Comparison of ENCODE assay signal across 30 cellular contexts in genomic region chr6:98644063-98644462, GRCh38.
"Had no signal": no experiment of that assay in that cellular context is flagged by ENCODE, and none has a peak within 500 bp of the region (broad histone marks: within the 10 kb centered on the region; RNA-seq: fewer than 3 reads in every experiment).

No MANE protein-coding gene starts in this region.

- H3K4me3 Mint-ChIP-seq: activated CD4-positive, alpha-beta memory T cell treated with anti-CD3 and anti-CD28 coated beads for 36 hours; activated CD4-positive, alpha-beta T cell treated with anti-CD3 and anti-CD28 coated beads, Interleukin-2, amount 10 ng/mL, durations not matched to agents 24 days and 14 days; activated naive CD4-positive, alpha-beta T cell treated with anti-CD3 and anti-CD28 coated beads, Interleukin-2, amount 50 U/mL, for 24 hours; activated naive CD8-positive, alpha-beta T cell treated with anti-CD3 and anti-CD28 coated beads, Interleukin-2, amount 50 U/mL, for 24 hours; activated T-cell treated with anti-CD3 and anti-CD28 coated beads, Interleukin-2, amount 50 U/mL, for 4 hours; activated T-helper 17 cell treated with anti-CD3 and anti-CD28 coated beads, Interleukin-2, amount 50 U/mL, for 72 hours; central memory CD8-positive, alpha-beta T cell; dendritic cell treated with granulocyte-macrophage colony-stimulating factor and Interleukin-4, amounts not matched to agents 40 ng/mL and 50 ng/mL, for 4 days; memory B cell; natural killer cell; stimulated activated memory B cell treated with anti-CD40 and anti-IgM and Interleukin-4, amounts not matched to agents 10 μg/mL and 1 μg/mL and 100 μg/mL, for 72 hours; stimulated activated naive CD8-positive, alpha-beta T cell treated with anti-CD3 and anti-CD28 coated beads, Interleukin-15, amount 100 ng/mL, for 72 hours; T-helper 2 cell treated with Interferon-gamma antibody and Interleukin-4, amounts not matched to agents 5 μg/mL and 100 μg/mL, for 36 hours; type B pancreatic cell had no signal

- H3K27ac ChIP-seq: epithelial cell of prostate, esophagus squamous epithelium, hepatocyte, pancreas, right atrium auricular region, uterus had no signal

- H3K36me3 Mint-ChIP-seq: activated CD4-positive, alpha-beta memory T cell treated with anti-CD3 and anti-CD28 coated beads for 36 hours; activated naive CD4-positive, alpha-beta T cell treated with anti-CD3 and anti-CD28 coated beads, Interleukin-2, amount 50 U/mL, for 24 hours; memory B cell; natural killer cell; stimulated activated memory B cell treated with anti-CD40 and anti-IgM and Interleukin-4, amounts not matched to agents 10 μg/mL and 1 μg/mL and 100 μg/mL, for 72 hours; type B pancreatic cell had no signal

- H3K4me1 Mint-ChIP-seq: activated CD4-positive, alpha-beta T cell treated with anti-CD3 and anti-CD28 coated beads, Interleukin-2, amount 10 ng/mL, durations not matched to agents 24 days and 14 days; activated naive CD4-positive, alpha-beta T cell treated with anti-CD3 and anti-CD28 coated beads, Interleukin-2, amount 50 U/mL, for 24 hours; activated naive CD8-positive, alpha-beta T cell treated with anti-CD3 and anti-CD28 coated beads, Interleukin-2, amount 50 U/mL, for 24 hours; activated T-helper 17 cell treated with anti-CD3 and anti-CD28 coated beads, Interleukin-2, amount 50 U/mL, for 72 hours; central memory CD8-positive, alpha-beta T cell; memory B cell; natural killer cell; stimulated activated memory B cell treated with anti-CD40 and anti-IgM and Interleukin-4, amounts not matched to agents 10 μg/mL and 1 μg/mL and 100 μg/mL, for 72 hours; stimulated activated naive CD8-positive, alpha-beta T cell treated with anti-CD3 and anti-CD28 coated beads, Interleukin-15, amount 100 ng/mL, for 72 hours had no signal

- H3K4me2 ChIP-seq: hepatocyte, smooth muscle cell had no signal

- H2AFZ ChIP-seq: hepatocyte had no signal

- H3K36me3 ChIP-seq: esophagus squamous epithelium, pancreas, right atrium auricular region, uterus had no signal

- H3K9me3 Mint-ChIP-seq: activated CD4-positive, alpha-beta memory T cell treated with anti-CD3 and anti-CD28 coated beads for 36 hours; activated CD4-positive, alpha-beta T cell treated with anti-CD3 and anti-CD28 coated beads, Interleukin-2, amount 10 ng/mL, durations not matched to agents 24 days and 14 days; activated naive CD4-positive, alpha-beta T cell treated with anti-CD3 and anti-CD28 coated beads, Interleukin-2, amount 50 U/mL, for 24 hours; activated naive CD8-positive, alpha-beta T cell treated with anti-CD3 and anti-CD28 coated beads, Interleukin-2, amount 50 U/mL, for 24 hours; activated T-cell treated with anti-CD3 and anti-CD28 coated beads, Interleukin-2, amount 50 U/mL, for 4 hours; activated T-helper 17 cell treated with anti-CD3 and anti-CD28 coated beads, Interleukin-2, amount 50 U/mL, for 72 hours; central memory CD8-positive, alpha-beta T cell; dendritic cell treated with granulocyte-macrophage colony-stimulating factor and Interleukin-4, amounts not matched to agents 40 ng/mL and 50 ng/mL, for 4 days; memory B cell; natural killer cell; stimulated activated memory B cell treated with anti-CD40 and anti-IgM and Interleukin-4, amounts not matched to agents 10 μg/mL and 1 μg/mL and 100 μg/mL, for 72 hours; stimulated activated naive CD8-positive, alpha-beta T cell treated with anti-CD3 and anti-CD28 coated beads, Interleukin-15, amount 100 ng/mL, for 72 hours; T-helper 2 cell treated with Interferon-gamma antibody and Interleukin-4, amounts not matched to agents 5 μg/mL and 100 μg/mL, for 36 hours; type B pancreatic cell had no signal

- H3K4me1 ChIP-seq: esophagus squamous epithelium, pancreas, right atrium auricular region, uterus had no signal

- H3K27me3 Mint-ChIP-seq: activated CD4-positive, alpha-beta memory T cell treated with anti-CD3 and anti-CD28 coated beads for 36 hours; activated CD4-positive, alpha-beta T cell treated with anti-CD3 and anti-CD28 coated beads, Interleukin-2, amount 10 ng/mL, durations not matched to agents 24 days and 14 days; activated naive CD4-positive, alpha-beta T cell treated with anti-CD3 and anti-CD28 coated beads, Interleukin-2, amount 50 U/mL, for 24 hours; central memory CD8-positive, alpha-beta T cell; dendritic cell treated with granulocyte-macrophage colony-stimulating factor and Interleukin-4, amounts not matched to agents 40 ng/mL and 50 ng/mL, for 4 days; memory B cell; stimulated activated memory B cell treated with anti-CD40 and anti-IgM and Interleukin-4, amounts not matched to agents 10 μg/mL and 1 μg/mL and 100 μg/mL, for 72 hours; stimulated activated naive CD8-positive, alpha-beta T cell treated with anti-CD3 and anti-CD28 coated beads, Interleukin-15, amount 100 ng/mL, for 72 hours; type B pancreatic cell had no signal

- ATAC-seq: activated CD4-positive, CD25-positive, alpha-beta regulatory T cell treated with anti-CD3 and anti-CD28 coated beads, Interleukin-2, amount 50 U/mL, for 24 hours; activated naive CD8-positive, alpha-beta T cell treated with anti-CD3 and anti-CD28 coated beads, Interleukin-2, amount 50 U/mL, for 24 hours; activated T-cell treated with anti-CD3 and anti-CD28 coated beads, Interleukin-2, amount 50 U/mL, for 4 hours; activated T-helper 17 cell treated with anti-CD3 and anti-CD28 coated beads, Interleukin-2, amount 50 U/mL, for 72 hours; natural killer cell; pancreas; stimulated activated memory B cell treated with anti-CD40 and anti-IgM and Interleukin-4, amounts not matched to agents 10 μg/mL and 1 μg/mL and 100 μg/mL, for 72 hours; stimulated activated naive CD8-positive, alpha-beta T cell treated with anti-CD3 and anti-CD28 coated beads, Interleukin-15, amount 100 ng/mL, for 72 hours had no signal

- H3K9me3 ChIP-seq: esophagus squamous epithelium, pancreas, right atrium auricular region, uterus had no signal

- H3K79me2 ChIP-seq: hepatocyte had no signal

- H3K27ac Mint-ChIP-seq: activated CD4-positive, alpha-beta memory T cell treated with anti-CD3 and anti-CD28 coated beads for 36 hours; activated CD4-positive, alpha-beta T cell treated with anti-CD3 and anti-CD28 coated beads, Interleukin-2, amount 10 ng/mL, durations not matched to agents 24 days and 14 days; activated naive CD4-positive, alpha-beta T cell treated with anti-CD3 and anti-CD28 coated beads, Interleukin-2, amount 50 U/mL, for 24 hours; activated naive CD8-positive, alpha-beta T cell treated with anti-CD3 and anti-CD28 coated beads, Interleukin-2, amount 50 U/mL, for 24 hours; activated T-helper 17 cell treated with anti-CD3 and anti-CD28 coated beads, Interleukin-2, amount 50 U/mL, for 72 hours; dendritic cell treated with granulocyte-macrophage colony-stimulating factor and Interleukin-4, amounts not matched to agents 40 ng/mL and 50 ng/mL, for 4 days; memory B cell; natural killer cell; stimulated activated memory B cell treated with anti-CD40 and anti-IgM and Interleukin-4, amounts not matched to agents 10 μg/mL and 1 μg/mL and 100 μg/mL, for 72 hours; stimulated activated naive CD8-positive, alpha-beta T cell treated with anti-CD3 and anti-CD28 coated beads, Interleukin-15, amount 100 ng/mL, for 72 hours; T-helper 2 cell treated with Interferon-gamma antibody and Interleukin-4, amounts not matched to agents 5 μg/mL and 100 μg/mL, for 36 hours; type B pancreatic cell had no signal

- H3K4me3 ChIP-seq: esophagus squamous epithelium, hepatocyte, pancreas, right atrium auricular region, smooth muscle cell, uterus had no signal

- H3K27me3 ChIP-seq: esophagus squamous epithelium, right atrium auricular region, uterus had no signal

- DNase-seq: activated CD4-positive, alpha-beta memory T cell treated with anti-CD3 and anti-CD28 coated beads for 36 hours; activated CD4-positive, alpha-beta T cell treated with anti-CD3 and anti-CD28 coated beads, Interleukin-2, amount 10 ng/mL, durations not matched to agents 24 days and 14 days; activated gamma-delta T cell treated with Interleukin-2 at 50 U/mL for 16 hours; activated naive CD8-positive, alpha-beta T cell treated with anti-CD3 and anti-CD28 coated beads, Interleukin-2, amount 50 U/mL, for 24 hours; activated T-cell treated with anti-CD3 and anti-CD28 coated beads, Interleukin-2, amount 50 U/mL, for 4 hours; amygdala; effector CD4-positive, alpha-beta T cell; esophagus squamous epithelium; natural killer cell; pancreas; stimulated activated CD4-positive, alpha-beta T cell treated with anti-CD3 and anti-CD28 coated beads, Interleukin-1b, Interleukin-23, amount 100 ng/mL, for 48 hours; stimulated activated CD4-positive, alpha-beta T cell treated with anti-CD3 and anti-CD28 coated beads, Interleukin-4, amount 100 ng/mL, for 4 hours; stimulated activated CD8-positive, alpha-beta memory T cell treated with anti-CD3 and anti-CD28 coated beads, Interleukin-4, amount 100 ng/mL, for 48 hours; stimulated activated naive CD8-positive, alpha-beta T cell treated with anti-CD3 and anti-CD28 coated beads, Interleukin-15, amount 100 ng/mL, for 72 hours; substantia nigra; T-helper 1 cell; uterus had no signal
